In genomic region chr14:38073641-38074040, GRCh38 we compare ENCODE assay signal across 15 cellular contexts.
DNase-seq lines count a peak whose midpoint lies in the region; ATAC-seq lines count a peak whose summit lies in the region.
"Had no signal": no experiment of that assay in that cellular context is flagged by ENCODE, and none has a peak within 500 bp of the region (broad histone marks: within the 10 kb centered on the region; RNA-seq: fewer than 3 reads in every experiment).

No MANE protein-coding gene starts in this region.

- no peaks in the 10 kb centered on the region for H3K9me3 ChIP-seq in KOPT-K1 (ENCODE audit: insufficient read depth, low read length, poor library complexity, severe bottlenecking)
- H3K9me3 ChIP-seq: MG63, SJCRH30, thoracic aorta had no signal

- H3K27me3 Mint-ChIP-seq in activated CD4-positive, alpha-beta T cell treated with anti-CD3 and anti-CD28 coated beads for 36 hours = no peaks in the 10 kb centered on the region
- no peaks in the 10 kb centered on the region for H3K27me3 Mint-ChIP-seq in central memory CD8-positive, alpha-beta T cell

- DNase-seq in activated CD4-positive, alpha-beta T cell treated with anti-CD3 and anti-CD28 coated beads for 36 hours = no peak
- DNase-seq in activated CD4-positive, alpha-beta T cell treated with anti-CD3 and anti-CD28 coated beads, Interleukin-2, amount 50 U/mL, for 48 hours = no peak
- DNase-seq in central memory CD8-positive, alpha-beta T cell (ENCODE audit: low spot score in 2 of 2) = no peak
- peak; percentile 88 for DNase-seq in renal cortical epithelial cell (ENCODE audit: low read depth)
- DNase-seq in A172 (ENCODE audit: low spot score) = no peak
- DNase-seq in D341Med (ENCODE audit: low spot score) = no peak
- DNase-seq: 8988T; activated CD8-positive, alpha-beta memory T cell treated with anti-CD3 and anti-CD28 coated beads, Interleukin-2, amount 50 U/mL, for 48 hours; amygdala; cortex of kidney; MG63; SJCRH30 had no signal

- intact Hi-C loops in activated CD4-positive, alpha-beta T cell treated with anti-CD3 and anti-CD28 coated beads for 36 hours (cut with DNase I, micrococcal nuclease) = loop anchor here in 1 of 2 experiments (2.0 to 10.0 kb wide), 2 partner anchors 33 to 479 kb away; partner anchors contain the start of genes FOXA1 and TTC6

- peaks cover 2% of the 10 kb centered on the region for H3K9me3 Mint-ChIP-seq in activated CD4-positive, alpha-beta T cell treated with anti-CD3 and anti-CD28 coated beads for 36 hours (ENCODE audit: low read depth)
- no peaks in the 10 kb centered on the region for H3K9me3 Mint-ChIP-seq in central memory CD8-positive, alpha-beta T cell

- peaks cover 59% of the 10 kb centered on the region for H3K4me1 Mint-ChIP-seq in activated CD4-positive, alpha-beta T cell treated with anti-CD3 and anti-CD28 coated beads for 36 hours
- peaks cover 57% of the 10 kb centered on the region for H3K4me1 Mint-ChIP-seq in central memory CD8-positive, alpha-beta T cell

- no peaks in the 10 kb centered on the region for H3K36me3 ChIP-seq in KOPT-K1 (ENCODE audit: insufficient read depth, low read length)
- H3K36me3 ChIP-seq: MG63, SJCRH30, thoracic aorta had no signal

- H3K27ac Mint-ChIP-seq in activated CD4-positive, alpha-beta T cell treated with anti-CD3 and anti-CD28 coated beads for 36 hours = no peak overlapping the region
- peak overlapping the region; percentile 94 for H3K27ac Mint-ChIP-seq in central memory CD8-positive, alpha-beta T cell (ENCODE audit: low read depth)

- CTCF ChIA-PET in activated CD4-positive, alpha-beta T cell treated with anti-CD3 and anti-CD28 coated beads for 36 hours (lab: Charles Lee) = no interaction called here

- peak overlapping the region; percentile 76 for H3K27ac ChIP-seq in KOPT-K1 (ENCODE audit: low read depth, low read length, poor library complexity, severe bottlenecking)
- H3K27ac ChIP-seq: SJCRH30, thoracic aorta had no signal

- H3K4me3 Mint-ChIP-seq in activated CD4-positive, alpha-beta T cell treated with anti-CD3 and anti-CD28 coated beads for 36 hours = no peak overlapping the region
- peak overlapping the region; percentile 68 for H3K4me3 Mint-ChIP-seq in central memory CD8-positive, alpha-beta T cell

- H3K36me3 Mint-ChIP-seq in activated CD4-positive, alpha-beta T cell treated with anti-CD3 and anti-CD28 coated beads for 36 hours (ENCODE audit: low read depth) = no peaks in the 10 kb centered on the region
- H3K36me3 Mint-ChIP-seq in central memory CD8-positive, alpha-beta T cell (ENCODE audit: insufficient read depth) = peaks cover 17% of the 10 kb centered on the region

- POLR2A ChIA-PET in activated CD4-positive, alpha-beta T cell treated with anti-CD3 and anti-CD28 coated beads for 36 hours (lab: Charles Lee) = no interaction called here

- ATAC-seq in activated CD4-positive, alpha-beta T cell treated with anti-CD3 and anti-CD28 coated beads for 36 hours = peak; percentile 29
- peak; percentile 10 for ATAC-seq in central memory CD8-positive, alpha-beta T cell (replicated peaks; ENCODE audit: extremely low read depth, poor library complexity, severe bottlenecking)
- ATAC-seq in GM18517 (IDR thresholded peaks at IDR 0.05; ENCODE audit: unreplicated experiment) = no peak
